Comparison of ENCODE assay signal across 8 cellular contexts in the genomic region with DNA sequence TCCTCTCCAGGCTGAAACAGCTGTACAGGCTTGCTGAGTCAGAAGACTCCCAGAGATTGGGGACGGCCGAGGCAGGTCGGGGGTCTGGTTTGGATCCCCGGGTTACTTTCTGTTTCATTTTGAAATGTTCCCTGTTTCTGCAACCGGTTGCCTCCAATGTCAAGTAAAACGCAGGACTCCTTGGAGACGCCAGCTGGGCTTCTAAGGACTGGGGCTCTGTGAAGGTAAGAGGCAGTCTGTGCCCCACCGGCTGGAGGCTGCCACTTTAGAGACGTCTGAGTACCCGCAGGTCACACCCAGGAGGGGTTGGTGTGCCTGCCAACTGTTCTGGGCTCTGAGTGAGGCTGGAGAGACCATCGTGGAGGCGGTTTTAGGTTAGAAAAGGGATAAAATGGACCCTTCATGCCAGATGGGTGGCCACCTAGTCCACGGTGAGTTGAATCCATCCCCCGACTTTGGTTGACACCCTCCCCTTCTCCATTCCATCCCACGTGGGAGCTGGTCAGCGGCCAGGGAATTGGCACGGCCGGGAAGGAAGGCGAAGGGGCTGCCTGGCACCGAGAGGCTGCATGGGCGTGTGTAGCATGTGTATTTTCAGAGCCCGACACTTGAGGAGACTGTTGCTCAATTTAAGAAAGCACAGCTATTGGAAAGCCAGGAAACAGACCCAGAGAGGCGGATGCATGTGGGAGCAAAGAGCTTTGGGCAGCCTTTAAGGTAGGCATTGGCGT.
DNase-seq lines count a peak whose midpoint lies in the region; ATAC-seq lines count a peak whose summit lies in the region.

No MANE protein-coding gene starts in this region.

- peaks cover 38% of the 10 kb centered on the region for H3K27me3 Mint-ChIP-seq in activated T-cell treated with anti-CD3 and anti-CD28 coated beads, Interleukin-2, amount 50 U/mL, for 72 hours (ENCODE audit: low read depth)

- peak; percentile 66 for ATAC-seq in activated T-cell treated with anti-CD3 and anti-CD28 coated beads, Interleukin-2, amount 50 U/mL, for 72 hours (replicated peaks in 1 of 2)
- ATAC-seq in GM19351 (IDR thresholded peaks at IDR 0.05; ENCODE audit: unreplicated experiment): no peak

- H3K27ac Mint-ChIP-seq in activated T-cell treated with anti-CD3 and anti-CD28 coated beads, Interleukin-2, amount 50 U/mL, for 72 hours: no peak overlapping the region

- peaks cover 21% of the 10 kb centered on the region for H3K4me1 ChIP-seq in mononuclear cell (ENCODE audit: insufficient read depth, low read length)

- DNase-seq in G401 (ENCODE audit: low spot score) (peak; percentile 46), NCI-H1105 treated with DMSO at 0.1 percent for 48 hours (lab: John Stamatoyannopoulos, UW) (peak; percentile 30), fibroblast of gingiva (ENCODE audit: low read depth) (peak; percentile 76), cortex of kidney (lab: John Stamatoyannopoulos, UW) (no peak)
- DNase-seq in activated T-cell treated with anti-CD3 and anti-CD28 coated beads, Interleukin-2, amount 50 U/mL, for 72 hours: peak; percentile 6 to 11

- H3K9me3 Mint-ChIP-seq in activated T-cell treated with anti-CD3 and anti-CD28 coated beads, Interleukin-2, amount 50 U/mL, for 72 hours: no peaks in the 10 kb centered on the region

- H3K4me3 Mint-ChIP-seq in activated T-cell treated with anti-CD3 and anti-CD28 coated beads, Interleukin-2, amount 50 U/mL, for 72 hours: peak overlapping the region; percentile 86 to 89

- no peaks in the 10 kb centered on the region for H3K36me3 Mint-ChIP-seq in activated T-cell treated with anti-CD3 and anti-CD28 coated beads, Interleukin-2, amount 50 U/mL, for 72 hours (ENCODE audit: insufficient read depth in 2 of 2)

- H3K9me3 ChIP-seq in mononuclear cell (ENCODE audit: low read depth, low read length): no peaks in the 10 kb centered on the region

- H3K4me1 Mint-ChIP-seq in activated T-cell treated with anti-CD3 and anti-CD28 coated beads, Interleukin-2, amount 50 U/mL, for 72 hours (ENCODE audit: low read depth): peaks cover 10% of the 10 kb centered on the region

- peak overlapping the region; percentile 73 for H3K4me3 ChIP-seq in mononuclear cell (ENCODE audit: low read length)

- peaks cover 3% of the 10 kb centered on the region for H3K27me3 ChIP-seq in mononuclear cell (ENCODE audit: insufficient read depth, low read length)

- in situ Hi-C loops in G401 (cut with HindIII; ENCODE audit: low sequenced_read_pairs): no loop called here

- H3K27ac ChIP-seq in temporal lobe (ENCODE audit: low read depth, low read length): peak overlapping the region; percentile 79
